In the genomic region with DNA sequence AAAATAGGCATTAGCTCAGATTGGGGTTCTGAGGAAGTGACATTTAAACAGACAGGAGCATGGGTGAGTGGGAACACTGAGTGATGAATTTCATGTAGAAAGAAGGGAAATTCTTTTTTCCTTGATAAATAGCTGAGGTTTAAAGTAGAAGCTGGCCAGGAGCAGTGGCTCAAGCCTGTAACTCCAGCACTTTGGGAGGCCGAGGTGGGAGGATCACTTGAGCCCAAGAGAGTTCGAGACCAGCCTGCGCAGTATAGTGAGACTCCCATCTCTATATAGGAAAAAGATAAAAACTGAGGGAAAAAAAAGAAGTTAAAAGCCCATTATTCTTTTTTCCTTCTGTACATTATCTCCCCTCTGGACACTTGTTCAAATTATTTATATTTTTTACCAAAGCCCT, we compare ENCODE assay signal across 13 cellular contexts. TPM values are rescaled to one million over a fixed set of nuclear protein-coding genes. Genes with fewer than 3 reads are reported as not detected.
A peak's percentile ranks its signal among the peaks of the same experiment; 100 is the strongest.
DNase-seq lines count a peak whose midpoint lies in the region; ATAC-seq and TF ChIP-seq lines count a peak whose summit lies in the region.
"Had no signal": no experiment of that assay in that cellular context is flagged by ENCODE, and none has a peak within 500 bp of the region (broad histone marks: within the 10 kb centered on the region; RNA-seq: fewer than 3 reads in every experiment).

No MANE protein-coding gene starts in this region.

- no peak for DNase-seq in activated naive CD4-positive, alpha-beta T cell treated with anti-CD3 and anti-CD28 coated beads for 36 hours
- no peak for DNase-seq in activated naive CD4-positive, alpha-beta T cell treated with anti-CD3 and anti-CD28 coated beads, Interleukin-2, amount 50 U/mL, for 16 hours
- DNase-seq in immature natural killer cell = no peak
- DNase-seq in transverse colon = no peak
- no peak for DNase-seq in T1000 (lab: John Stamatoyannopoulos, UW)
- no peak for DNase-seq in glutamatergic neuron
- DNase-seq: activated CD8-positive, alpha-beta memory T cell treated with anti-CD3 and anti-CD28 coated beads, Interleukin-2, amount 50 U/mL, for 48 hours; NCI-H2029 treated with DMSO at 0.1 percent for 48 hours had no signal

- H3K4me1 ChIP-seq in transverse colon = peaks cover 35 to 89% (median 68%) of the 10 kb centered on the region in 4 donors

- peak overlapping the region; percentile 99; the same call in 1 of the 2 replicates for H3K27ac ChIP-seq in VCaP
- peak overlapping the region in 3 of 4 donors; percentile 23 to 99 (median 98) for H3K27ac ChIP-seq in transverse colon

- in situ Hi-C loops in transverse colon (cut with MboI; ENCODE audit: low pct_ligation_motif_present in 1 of 4, low pct_unique_long_range_greater_than_20kb in 1 of 4, low sequenced_read_pairs in 3 of 4) = loop anchor here in 1 of 4 donors (5.0 kb wide), 1 partner anchor 52 kb away; no protein-coding TSS in a partner anchor

- TF ChIP-seq CTCF in VCaP (conservative IDR thresholded peaks at IDR 0.05) (no peak), transverse colon (IDR thresholded peaks at IDR 0.05) (no peak), glutamatergic neuron (IDR thresholded peaks at IDR 0.05; ENCODE audit: partially characterized antibody, unreplicated experiment) (no peak)

- no peaks in the 10 kb centered on the region for H3K9me3 ChIP-seq in transverse colon

- CTCF ChIA-PET in activated naive CD4-positive, alpha-beta T cell treated with anti-CD3 and anti-CD28 coated beads for 36 hours (lab: Charles Lee) = interaction anchor here (1.1 kb wide), 1 partner anchor 53 kb away, joined by 3 read pairs; no protein-coding TSS in a partner anchor

- no peaks in the 10 kb centered on the region for H3K27me3 Mint-ChIP-seq in activated naive CD4-positive, alpha-beta T cell treated with anti-CD3 and anti-CD28 coated beads for 36 hours (ENCODE audit: low read depth)
- H3K27me3 Mint-ChIP-seq in immature natural killer cell (ENCODE audit: low read depth in 3 of 3) (peaks cover 9 to 32% (median 26%) of the 10 kb centered on the region in 3 donors), glutamatergic neuron (ENCODE audit: unreplicated experiment) (peaks cover 11% of the 10 kb centered on the region)

- intact Hi-C loops in activated naive CD4-positive, alpha-beta T cell treated with anti-CD3 and anti-CD28 coated beads for 36 hours (cut with micrococcal nuclease) = loop anchor here (1.0 to 10.0 kb wide), 5 partner anchors 36 to 415 kb away; partner anchors contain the start of genes CSGALNACT2, ZNF239 and ZNF32
- intact Hi-C loops in transverse colon (cut with DNase I; ENCODE audit: low total_unique reads) = no loop called here

- peaks cover 81% of the 10 kb centered on the region for H3K4me1 Mint-ChIP-seq in activated naive CD4-positive, alpha-beta T cell treated with anti-CD3 and anti-CD28 coated beads for 36 hours (ENCODE audit: low read depth)
- H3K4me1 Mint-ChIP-seq in immature natural killer cell (peaks cover 93 to 95% of the 10 kb centered on the region in 2 donors), glutamatergic neuron (ENCODE audit: low read depth, unreplicated experiment) (peaks cover 19% of the 10 kb centered on the region)

- H3K27ac Mint-ChIP-seq in activated naive CD4-positive, alpha-beta T cell treated with anti-CD3 and anti-CD28 coated beads for 36 hours = peak overlapping the region; percentile 99
- H3K27ac Mint-ChIP-seq in immature natural killer cell (peak overlapping the region; percentile 92 to 99 (median 96)), glutamatergic neuron (ENCODE audit: unreplicated experiment) (no peak overlapping the region)

- H3K4me3 Mint-ChIP-seq in activated naive CD4-positive, alpha-beta T cell treated with anti-CD3 and anti-CD28 coated beads for 36 hours = peak overlapping the region; percentile 89
- H3K4me3 Mint-ChIP-seq in immature natural killer cell (peak overlapping the region in 4 of 5 donors; percentile 7 to 63 (median 40)), glutamatergic neuron (ENCODE audit: unreplicated experiment) (no peak overlapping the region)

- H3K9me3 Mint-ChIP-seq in activated naive CD4-positive, alpha-beta T cell treated with anti-CD3 and anti-CD28 coated beads for 36 hours = no peaks in the 10 kb centered on the region
- no peaks in the 10 kb centered on the region for H3K9me3 Mint-ChIP-seq in immature natural killer cell
- H3K9me3 Mint-ChIP-seq in glutamatergic neuron (ENCODE audit: unreplicated experiment) = peaks cover 9% of the 10 kb centered on the region

- TF ChIP-seq POLR2A in transverse colon (IDR thresholded peaks at IDR 0.05) = no peak

- H3K4me3 ChIP-seq in transverse colon = no peak overlapping the region
- H3K4me3 ChIP-seq: skin epidermis had no signal

- peaks cover 70% of the 10 kb centered on the region for H3K36me3 Mint-ChIP-seq in activated naive CD4-positive, alpha-beta T cell treated with anti-CD3 and anti-CD28 coated beads for 36 hours (ENCODE audit: low read depth)
- H3K36me3 Mint-ChIP-seq in immature natural killer cell (peaks cover 4 to 10% (median 9%) of the 10 kb centered on the region in 3 donors), glutamatergic neuron (ENCODE audit: unreplicated experiment) (no peaks in the 10 kb centered on the region)

- H3K27me3 ChIP-seq in transverse colon = no peaks in the 10 kb centered on the region

- ATAC-seq in GM19023 (IDR thresholded peaks at IDR 0.05; ENCODE audit: unreplicated experiment) = no peak

- H3K36me3 ChIP-seq in transverse colon = peaks cover 0 to 5% (median 0%) of the 10 kb centered on the region in 4 donors

- 74 to 77% methylated on average over 3 of the region's 3 CpGs for WGBS in transverse colon (ENCODE audit: low coverage in 1 of 2), 2 donors

- no peak for TF ChIP-seq EP300 in transverse colon (IDR thresholded peaks at IDR 0.05; ENCODE audit: low read depth)

RNA-seq across cellular contexts. Expression of gene HNRNPF, which starts 9.1 kb away (rescaled TPM):
- total RNA-seq in activated naive CD4-positive, alpha-beta T cell treated with anti-CD3 and anti-CD28 coated beads for 36 hours = 100 to 1,000 TPM; 379 to 383 TPM
- polyA plus RNA-seq in immature natural killer cell = 100 to 1,000 TPM; 184 to 274 (median 203) TPM
- total RNA-seq in transverse colon = 100 to 1,000 TPM; 127 to 171 (median 155) TPM
- 99.7 TPM for total RNA-seq in glutamatergic neuron (ENCODE audit: unreplicated experiment)

RNA-seq across cellular contexts. Expression of gene FXYD4, which starts 28.5 kb away (rescaled TPM):
- total RNA-seq in activated naive CD4-positive, alpha-beta T cell treated with anti-CD3 and anti-CD28 coated beads for 36 hours = not detected
- polyA plus RNA-seq in immature natural killer cell = not detected
- not detected for total RNA-seq in transverse colon
- total RNA-seq in glutamatergic neuron (ENCODE audit: unreplicated experiment) = not detected
- total RNA-seq: glomerular endothelial cell, HT1080 had no signal

RNA-seq across cellular contexts. Expression of gene ZNF487, which starts 37.0 kb away (rescaled TPM):
- 1 to 10 TPM; 2.3 to 2.7 TPM for total RNA-seq in activated naive CD4-positive, alpha-beta T cell treated with anti-CD3 and anti-CD28 coated beads for 36 hours
- polyA plus RNA-seq in immature natural killer cell = 10 to 100 TPM in 2 of 3 donors, 1 to 10 TPM in 1; 7.7 to 15.8 (median 13.0) TPM
- total RNA-seq in transverse colon = 10 to 100 TPM in 1 of 4 donors, 1 to 10 TPM in 3; 6.3 to 15.0 (median 7.9) TPM
- 2.1 TPM for total RNA-seq in glutamatergic neuron (ENCODE audit: unreplicated experiment)
